ENCODE assay signal across 25 cellular contexts in genomic region chr16:86671486-86672214, GRCh38.
A peak's percentile ranks its signal among the peaks of the same experiment; 100 is the strongest.
DNase-seq lines count a peak whose midpoint lies in the region; FAIRE-seq and TF ChIP-seq lines count a peak whose summit lies in the region.
"Had no signal": no experiment of that assay in that cellular context is flagged by ENCODE, and none has a peak within 500 bp of the region (broad histone marks: within the 10 kb centered on the region; RNA-seq: fewer than 3 reads in every experiment).

No MANE protein-coding gene starts in this region.

- CTCF ChIA-PET in activated naive CD4-positive, alpha-beta T cell treated with anti-CD3 and anti-CD28 coated beads for 36 hours (lab: Charles Lee): no interaction called here

- no peak for TF ChIP-seq CTCF in neural progenitor cell (IDR thresholded peaks at IDR 0.05)

- no peaks in the 10 kb centered on the region for H3K79me2 ChIP-seq in neural progenitor cell (ENCODE audit: low read depth)

- H3K27ac Mint-ChIP-seq in neural progenitor cell: peak overlapping the region; percentile 33
- no peak overlapping the region for H3K27ac Mint-ChIP-seq in activated naive CD4-positive, alpha-beta T cell treated with anti-CD3 and anti-CD28 coated beads for 36 hours
- H3K27ac Mint-ChIP-seq: activated naive CD4-positive, alpha-beta T cell treated with anti-CD3 and anti-CD28 coated beads, Interleukin-2, amount 50 U/mL, for 24 hours; CD4-positive, CD25-positive, alpha-beta regulatory T cell; immature natural killer cell had no signal

- FAIRE-seq in endometrium (lab: Jason Lieb, UNC): peak; percentile 97
- FAIRE-seq: D721Med, GM19239 had no signal

- no peak overlapping the region for H3K4me3 ChIP-seq in neural progenitor cell
- H3K4me3 ChIP-seq: cardiac muscle cell, lower lobe of right lung, psoas muscle, thoracic aorta had no signal

- H3K27me3 Mint-ChIP-seq in neural progenitor cell (ENCODE audit: insufficient read depth, low read depth): peaks cover 19% of the 10 kb centered on the region
- peaks cover 8% of the 10 kb centered on the region for H3K27me3 Mint-ChIP-seq in activated naive CD4-positive, alpha-beta T cell treated with anti-CD3 and anti-CD28 coated beads for 36 hours (ENCODE audit: low read depth)

- peaks cover 6% of the 10 kb centered on the region for H3K27me3 ChIP-seq in neural progenitor cell
- H3K27me3 ChIP-seq: cardiac muscle cell had no signal

- intact Hi-C loops in activated naive CD4-positive, alpha-beta T cell treated with anti-CD3 and anti-CD28 coated beads for 36 hours (cut with micrococcal nuclease): no loop called here

- H3K27ac ChIP-seq in neural progenitor cell: no peak overlapping the region
- H3K27ac ChIP-seq: cardiac muscle cell, lower lobe of right lung, psoas muscle, thoracic aorta had no signal

- no peak overlapping the region for H3K9ac ChIP-seq in neural progenitor cell

- no peaks in the 10 kb centered on the region for H3K36me3 ChIP-seq in neural progenitor cell
- H3K36me3 ChIP-seq: cardiac muscle cell, lower lobe of right lung, thoracic aorta had no signal

- no peak overlapping the region for H3K4me2 ChIP-seq in neural progenitor cell

- no peaks in the 10 kb centered on the region for H3K36me3 Mint-ChIP-seq in neural progenitor cell
- no peaks in the 10 kb centered on the region for H3K36me3 Mint-ChIP-seq in activated naive CD4-positive, alpha-beta T cell treated with anti-CD3 and anti-CD28 coated beads for 36 hours (ENCODE audit: low read depth)
- H3K36me3 Mint-ChIP-seq: activated naive CD4-positive, alpha-beta T cell treated with anti-CD3 and anti-CD28 coated beads, Interleukin-2, amount 50 U/mL, for 24 hours; CD4-positive, CD25-positive, alpha-beta regulatory T cell; immature natural killer cell had no signal

- peaks cover 3% of the 10 kb centered on the region for H3K9me3 Mint-ChIP-seq in neural progenitor cell
- H3K9me3 Mint-ChIP-seq in activated naive CD4-positive, alpha-beta T cell treated with anti-CD3 and anti-CD28 coated beads for 36 hours: no peaks in the 10 kb centered on the region
- H3K9me3 Mint-ChIP-seq: activated naive CD4-positive, alpha-beta T cell treated with anti-CD3 and anti-CD28 coated beads, Interleukin-2, amount 50 U/mL, for 24 hours; immature natural killer cell had no signal

- DNase-seq in A172 (ENCODE audit: low spot score) (peak; percentile 37), EH (ENCODE audit: low read depth) (peak; percentile 75), neural progenitor cell (ENCODE audit: low spot score) (no peak), midbrain (lab: John Stamatoyannopoulos, UW) (no peak), iPS-NIHi11 (ENCODE audit: low spot score) (no peak), DMS53 (lab: John Stamatoyannopoulos, UW) (no peak)
- no peak for DNase-seq in activated naive CD4-positive, alpha-beta T cell treated with anti-CD3 and anti-CD28 coated beads for 36 hours
- DNase-seq: activated CD4-positive, alpha-beta T cell treated with anti-CD3 and anti-CD28 coated beads, Interleukin-2, amount 50 U/mL, for 1 hour; CD4-positive, CD25-positive, alpha-beta regulatory T cell; dermis blood vessel endothelial cell; immature natural killer cell; lower lobe of right lung; NCI-H1105 treated with DMSO at 0.1 percent for 48 hours; NCI-H2081 treated with DMSO at 0.1 percent for 48 hours; NCI-H82; psoas muscle; stimulated activated CD4-positive, alpha-beta T cell treated with anti-CD3 and anti-CD28 coated beads, Interleukin-4, amount 100 ng/mL, for 24 hours; stimulated activated naive CD4-positive, alpha-beta T cell; T-helper 9 cell had no signal

- H3K4me1 Mint-ChIP-seq in neural progenitor cell: peaks cover 38% of the 10 kb centered on the region
- no peaks in the 10 kb centered on the region for H3K4me1 Mint-ChIP-seq in activated naive CD4-positive, alpha-beta T cell treated with anti-CD3 and anti-CD28 coated beads for 36 hours (ENCODE audit: low read depth)
- H3K4me1 Mint-ChIP-seq: activated naive CD4-positive, alpha-beta T cell treated with anti-CD3 and anti-CD28 coated beads, Interleukin-2, amount 50 U/mL, for 24 hours; immature natural killer cell had no signal

- H3K4me3 Mint-ChIP-seq in neural progenitor cell: no peak overlapping the region
- no peak overlapping the region for H3K4me3 Mint-ChIP-seq in activated naive CD4-positive, alpha-beta T cell treated with anti-CD3 and anti-CD28 coated beads for 36 hours
- H3K4me3 Mint-ChIP-seq: activated naive CD4-positive, alpha-beta T cell treated with anti-CD3 and anti-CD28 coated beads, Interleukin-2, amount 50 U/mL, for 24 hours; CD4-positive, CD25-positive, alpha-beta regulatory T cell; immature natural killer cell had no signal

- no peaks in the 10 kb centered on the region for H4K20me1 ChIP-seq in neural progenitor cell (ENCODE audit: low read depth)

- peak overlapping the region; percentile 57 for H2AFZ ChIP-seq in neural progenitor cell (replicated peaks)

- no peaks in the 10 kb centered on the region for H3K9me3 ChIP-seq in neural progenitor cell (ENCODE audit: low read depth)
- H3K9me3 ChIP-seq: lower lobe of right lung, psoas muscle, thoracic aorta had no signal

- H3K4me1 ChIP-seq in neural progenitor cell: peaks cover 31% of the 10 kb centered on the region
- H3K4me1 ChIP-seq: lower lobe of right lung had no signal

- peaks cover 16% of the 10 kb centered on the region for H3F3A ChIP-seq in neural progenitor cell (ENCODE audit: low read depth)

Comparison
In these comparisons a context has a peak if more than half of its experiments do, and no peak if none do; other contexts are left out.
1. DNase-seq: peak in A172 (single experiment) and EH (single experiment); none in neural progenitor cell (single experiment), activated naive CD4-positive, alpha-beta T cell treated with anti-CD3 and anti-CD28 coated beads for 36 hours (single experiment), midbrain (single experiment), iPS-NIHi11 (single experiment) and DMS53 (single experiment).